Comparison of ENCODE assay signal across 8 cellular contexts in genomic region chr16:3861808-3862451, GRCh38. TPM values are rescaled to one million over a fixed set of nuclear protein-coding genes. Genes with fewer than 3 reads are reported as not detected.
DNase-seq lines count a peak whose midpoint lies in the region; ATAC-seq and TF ChIP-seq lines count a peak whose summit lies in the region.

No MANE protein-coding gene starts in this region.

- no peaks in the 10 kb centered on the region for H3K36me3 Mint-ChIP-seq in Caco-2 (ENCODE audit: insufficient read depth, unreplicated experiment)
- H3K36me3 Mint-ChIP-seq in naive thymus-derived CD4-positive, alpha-beta T cell, result peaks cover 0 to 8% (median 0%) of the 10 kb centered on the region in 5 donors

- TF ChIP-seq POLR2A in body of pancreas (IDR thresholded peaks at IDR 0.05), result no peak

- peak overlapping the region; percentile 50 for H3K27ac Mint-ChIP-seq in Caco-2 (ENCODE audit: unreplicated experiment)
- H3K27ac Mint-ChIP-seq in naive thymus-derived CD4-positive, alpha-beta T cell, result peak overlapping the region in 7 of 9 donors; percentile 16 to 81 (median 41)

- 65 to 69% methylated on average over 12 of the region's 12 CpGs for WGBS in body of pancreas, 2 donors

- no TSS peak for BruUV-seq in Caco-2 (replicated peaks; lab: Mats Ljungman, UMichigan)

- peaks cover 25% of the 10 kb centered on the region for H3K4me1 Mint-ChIP-seq in Caco-2 (ENCODE audit: low read depth, unreplicated experiment)
- H3K4me1 Mint-ChIP-seq in naive thymus-derived CD4-positive, alpha-beta T cell, result peaks cover 41 to 98% (median 93%) of the 10 kb centered on the region in 7 donors

- peak; percentile 61 for ATAC-seq in naive thymus-derived CD4-positive, alpha-beta T cell
- ATAC-seq in body of pancreas (no peak), HG03460 (IDR thresholded peaks at IDR 0.05; ENCODE audit: unreplicated experiment) (no peak), HG02610 (IDR thresholded peaks at IDR 0.05; ENCODE audit: unreplicated experiment) (no peak)

- no peaks in the 10 kb centered on the region for H3K27me3 ChIP-seq in Caco-2 (replicated peaks; ENCODE audit: control insufficient read depth, insufficient read depth, low read length)
- H3K27me3 ChIP-seq in naive thymus-derived CD4-positive, alpha-beta T cell (ENCODE audit: control insufficient read depth in 2 of 2, insufficient read depth in 2 of 2, low read length in 2 of 2), result no peaks in the 10 kb centered on the region
- no peaks in the 10 kb centered on the region for H3K27me3 ChIP-seq in body of pancreas

- H3K27me3 Mint-ChIP-seq in Caco-2 (ENCODE audit: insufficient read depth, unreplicated experiment), result no peaks in the 10 kb centered on the region
- H3K27me3 Mint-ChIP-seq in naive thymus-derived CD4-positive, alpha-beta T cell, result no peaks in the 10 kb centered on the region

- no peak overlapping the region for H3K4me3 Mint-ChIP-seq in Caco-2 (ENCODE audit: unreplicated experiment)
- H3K4me3 Mint-ChIP-seq in naive thymus-derived CD4-positive, alpha-beta T cell, result peak overlapping the region in 8 of 10 donors; percentile 32 to 68 (median 58)

- in situ Hi-C loops in KBM-7 (cut with MboI; ENCODE audit: low pct_unique_long_range_greater_than_20kb, low sequenced_read_pairs), result no loop called here
- in situ Hi-C loops in astrocyte of the spinal cord (cut with HindIII; ENCODE audit: low sequenced_read_pairs), result no loop called here

- H3K36me3 ChIP-seq in Caco-2 (ENCODE audit: control insufficient read depth, insufficient read depth, low read length) (no peaks in the 10 kb centered on the region), body of pancreas (replicated peaks in 1 of 2; ENCODE audit: insufficient read depth in 1 of 2, low read depth in 2 of 2) (no peaks in the 10 kb centered on the region)
- peaks cover 0 to 10% (median 5%) of the 10 kb centered on the region in 3 experiments for H3K36me3 ChIP-seq in naive thymus-derived CD4-positive, alpha-beta T cell (ENCODE audit: control insufficient read depth in 2 of 3, insufficient read depth in 3 of 3, low read length in 3 of 3)

- no peak for TF ChIP-seq CTCF in Caco-2 (IDR thresholded peaks at IDR 0.05; ENCODE audit: insufficient read depth in 1 of 2, low read depth in 1 of 2, low read length in 1 of 2, severe bottlenecking in 1 of 2, unreplicated experiment in 1 of 2)
- TF ChIP-seq CTCF in astrocyte of the spinal cord (IDR thresholded peaks at IDR 0.05; ENCODE audit: low read depth, low read length), result no peak
- TF ChIP-seq CTCF in body of pancreas (IDR thresholded peaks at IDR 0.05), result no peak

- H3K9me3 Mint-ChIP-seq in Caco-2 (ENCODE audit: unreplicated experiment), result no peaks in the 10 kb centered on the region
- H3K9me3 Mint-ChIP-seq in naive thymus-derived CD4-positive, alpha-beta T cell, result no peaks in the 10 kb centered on the region

- intact Hi-C loops in Caco-2 (cut with micrococcal nuclease; ENCODE audit: unreplicated experiment), result no loop called here
- intact Hi-C loops in naive thymus-derived CD4-positive, alpha-beta T cell (cut with micrococcal nuclease), result no loop called here
- intact Hi-C loops in body of pancreas (cut with DNase I), result no loop called here

- POLR2A ChIA-PET in Caco-2 (lab: Charles Lee), result interaction anchor here (0.7 kb wide), 1 partner anchor 19 kb away, joined by 3 read pairs; no protein-coding TSS in a partner anchor
- POLR2A ChIA-PET in naive thymus-derived CD4-positive, alpha-beta T cell (lab: Charles Lee), result interaction anchor here (0.5 to 0.7 kb wide), 2 partner anchors 65 to 685 kb away, joined by 3 to 5 read pairs; no protein-coding TSS in a partner anchor

- H3K9me3 ChIP-seq in Caco-2 (no peaks in the 10 kb centered on the region), body of pancreas (no peaks in the 10 kb centered on the region)
- H3K9me3 ChIP-seq in naive thymus-derived CD4-positive, alpha-beta T cell (ENCODE audit: control insufficient read depth in 2 of 3, low read length in 3 of 3), result no peaks in the 10 kb centered on the region

- H3K4me3 ChIP-seq in Caco-2 (ENCODE audit: low read depth, low read length) (no peak overlapping the region), astrocyte of the spinal cord (ENCODE audit: low read depth, low read length) (no peak overlapping the region), body of pancreas (no peak overlapping the region)
- H3K4me3 ChIP-seq in naive thymus-derived CD4-positive, alpha-beta T cell (ENCODE audit: low read length), result no peak overlapping the region

- DNase-seq in Caco-2, result no peak
- peak; percentile 68 for DNase-seq in KBM-7
- DNase-seq in astrocyte of the spinal cord (ENCODE audit: low read depth, low spot score), result peak; percentile 39
- DNase-seq in naive thymus-derived CD4-positive, alpha-beta T cell, result no peak
- no peak for DNase-seq in COLO668 (lab: John Stamatoyannopoulos, UW; ENCODE audit: unreplicated experiment)
- DNase-seq in body of pancreas, result no peak

- H3K4me1 ChIP-seq in Caco-2 (0 out of 2 replicates have a peak, but pooled peaks cover 5% of the 10 kb centered on the region), body of pancreas (peaks cover 69% of the 10 kb centered on the region)
- H3K4me1 ChIP-seq in naive thymus-derived CD4-positive, alpha-beta T cell (ENCODE audit: control insufficient read depth in 2 of 2, insufficient read depth in 2 of 2, low read length in 2 of 2), result peaks cover 40 to 45% of the 10 kb centered on the region in 2 donors

- no peak overlapping the region for H3K27ac ChIP-seq in naive thymus-derived CD4-positive, alpha-beta T cell (ENCODE audit: low read depth, low read length)
- no peak overlapping the region for H3K27ac ChIP-seq in body of pancreas

- CTCF ChIA-PET in Caco-2 (lab: Charles Lee), result no interaction called here
- CTCF ChIA-PET in naive thymus-derived CD4-positive, alpha-beta T cell (lab: Charles Lee), result interaction anchor here (0.7 to 1.3 kb wide), 2 partner anchors 78 to 173 kb away, joined by 3 to 4 read pairs; no protein-coding TSS in a partner anchor

RNA-seq across cellular contexts. Expression of gene CREBBP, which starts 18.6 kb away (rescaled TPM):
- total RNA-seq in Caco-2 (2022) (65.3 and 67.1 TPM in 2 replicates), body of pancreas (10 to 100 TPM; 35.3 to 57.7 TPM)
- total RNA-seq in naive thymus-derived CD4-positive, alpha-beta T cell, result 100 to 1,000 TPM in 4 of 5 experiments, 10 to 100 TPM in 1; 73.6 to 194 (median 137) TPM
- polyA plus RNA-seq in naive thymus-derived CD4-positive, alpha-beta T cell, result 10 to 100 TPM; 10.5 to 15.6 TPM

Comparison
In these comparisons a context has a peak if more than half of its experiments do, and no peak if none do; other contexts are left out.
1. DNase-seq: peak in KBM-7 (single experiment) and astrocyte of the spinal cord (single experiment); none in Caco-2 (0 of 2), naive thymus-derived CD4-positive, alpha-beta T cell (0 of 9), COLO668 (single experiment) and body of pancreas (0 of 4).